ENCODE assay signal across 14 cellular contexts in genomic region chr10:26800468-26800867, GRCh38.
"Had no signal": no experiment of that assay in that cellular context is flagged by ENCODE, and none has a peak within 500 bp of the region (broad histone marks: within the 10 kb centered on the region; RNA-seq: fewer than 3 reads in every experiment).

No MANE protein-coding gene starts in this region.

- ATAC-seq: activated CD8-positive, alpha-beta T cell treated with anti-CD3 and anti-CD28 coated beads for 36 hours; gastroesophageal sphincter; left ventricle myocardium superior had no signal

- DNase-seq: activated CD4-positive, alpha-beta T cell treated with anti-CD3 and anti-CD28 coated beads for 4 hours; activated CD8-positive, alpha-beta memory T cell treated with anti-CD3 and anti-CD28 coated beads, Interleukin-2, amount 50 U/mL, for 4 hours; activated CD8-positive, alpha-beta T cell treated with anti-CD3 and anti-CD28 coated beads for 36 hours; activated naive CD4-positive, alpha-beta T cell treated with anti-CD3 and anti-CD28 coated beads, Interleukin-2, amount 10 ng/mL, durations not matched to agents 7 days and 5 days; brain microvascular endothelial cell; kidney; left ventricle myocardium superior; mesendoderm; ovary; stimulated activated CD4-positive, alpha-beta T cell treated with anti-CD3 and anti-CD28 coated beads, Interleukin-2, amount 100 ng/mL, for 48 hours; stomach; T1000 had no signal

- H3K36me3 ChIP-seq: brain microvascular endothelial cell, gastroesophageal sphincter, ovary, stomach had no signal

- H3K9me3 ChIP-seq: ovary had no signal

- H3K27ac ChIP-seq: brain microvascular endothelial cell, gastroesophageal sphincter, ovary, stomach, VCaP had no signal

- H3K27me3 ChIP-seq: brain microvascular endothelial cell, gastroesophageal sphincter, ovary, stomach had no signal

- H3K4me3 ChIP-seq: gastroesophageal sphincter, ovary, stomach had no signal
